ENCODE assay signal across 18 cellular contexts in the genomic region with DNA sequence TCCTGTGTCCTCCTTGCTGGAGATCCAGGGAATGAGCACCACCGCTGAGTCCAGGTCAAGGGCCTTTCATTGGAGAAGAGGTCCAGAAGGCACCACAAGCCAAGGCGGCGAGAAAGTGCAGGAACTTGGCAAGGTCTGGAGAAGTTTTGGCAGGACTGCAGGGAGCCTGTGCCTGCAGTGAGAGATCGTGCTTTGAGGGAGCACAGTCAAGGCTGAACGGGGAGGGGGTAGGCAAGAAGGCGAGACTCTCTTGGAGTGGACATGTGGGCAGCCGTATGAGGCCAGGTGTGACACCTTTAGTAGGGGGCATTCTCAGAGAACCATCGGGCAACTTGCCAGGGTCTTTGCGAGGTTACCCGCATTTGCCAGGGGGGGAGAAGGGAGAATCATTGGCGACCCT. TPM values are rescaled to one million over a fixed set of nuclear protein-coding genes. Genes with fewer than 3 reads are reported as not detected.
"Had no signal": no experiment of that assay in that cellular context is flagged by ENCODE, and none has a peak within 500 bp of the region (broad histone marks: within the 10 kb centered on the region; RNA-seq: fewer than 3 reads in every experiment).

No MANE protein-coding gene starts in this region.

- H3K4me3 ChIP-seq: esophagus muscularis mucosa, lower lobe of right lung, right lobe of liver, thoracic aorta had no signal

- H3K9me3 Mint-ChIP-seq: activated CD4-positive, alpha-beta T cell treated with anti-CD3 and anti-CD28 coated beads, Interleukin-2, amount 10 ng/mL, durations not matched to agents 7 days and 5 days; mesothelial cell of epicardium; stimulated activated naive CD8-positive, alpha-beta T cell treated with anti-CD3 and anti-CD28 coated beads, Interleukin-15, amount 100 ng/mL, for 72 hours had no signal

- H3K4me1 ChIP-seq: lower lobe of right lung had no signal

- ATAC-seq: lower lobe of right lung; right lobe of liver; stimulated activated naive CD8-positive, alpha-beta T cell treated with anti-CD3 and anti-CD28 coated beads, Interleukin-15, amount 100 ng/mL, for 72 hours had no signal

- H3K36me3 Mint-ChIP-seq: mesothelial cell of epicardium had no signal

- H3K4me3 Mint-ChIP-seq: activated CD4-positive, alpha-beta T cell treated with anti-CD3 and anti-CD28 coated beads, Interleukin-2, amount 10 ng/mL, durations not matched to agents 7 days and 5 days; mesothelial cell of epicardium; stimulated activated naive CD8-positive, alpha-beta T cell treated with anti-CD3 and anti-CD28 coated beads, Interleukin-15, amount 100 ng/mL, for 72 hours had no signal

- H3K4me1 Mint-ChIP-seq: activated CD4-positive, alpha-beta T cell treated with anti-CD3 and anti-CD28 coated beads, Interleukin-2, amount 10 ng/mL, durations not matched to agents 7 days and 5 days; stimulated activated naive CD8-positive, alpha-beta T cell treated with anti-CD3 and anti-CD28 coated beads, Interleukin-15, amount 100 ng/mL, for 72 hours had no signal

- H3K36me3 ChIP-seq: brain microvascular endothelial cell, esophagus muscularis mucosa, lower lobe of right lung, neutrophil, right lobe of liver, thoracic aorta had no signal

- DNase-seq: activated CD4-positive, alpha-beta T cell treated with anti-CD3 and anti-CD28 coated beads, Interleukin-2, amount 10 ng/mL, durations not matched to agents 7 days and 5 days; activated CD8-positive, alpha-beta memory T cell treated with anti-CD3 and anti-CD28 coated beads for 24 hours; activated naive CD4-positive, alpha-beta T cell; brain microvascular endothelial cell; cortex of kidney; effector CD4-positive, alpha-beta T cell; kidney glomerular epithelial cell; lower lobe of right lung; posterior cingulate gyrus; right lobe of liver; stimulated activated naive CD8-positive, alpha-beta T cell treated with anti-CD3 and anti-CD28 coated beads, Interleukin-15, amount 100 ng/mL, for 72 hours; T-helper 2 cell had no signal

- H3K9me3 ChIP-seq: esophagus muscularis mucosa, lower lobe of right lung, neutrophil, right lobe of liver, thoracic aorta had no signal

- H3K27me3 ChIP-seq: right lobe of liver had no signal

- H3K27ac ChIP-seq: brain microvascular endothelial cell, esophagus muscularis mucosa, lower lobe of right lung, neutrophil, right lobe of liver, thoracic aorta had no signal

- H3K27ac Mint-ChIP-seq: activated CD4-positive, alpha-beta T cell treated with anti-CD3 and anti-CD28 coated beads, Interleukin-2, amount 10 ng/mL, durations not matched to agents 7 days and 5 days; stimulated activated naive CD8-positive, alpha-beta T cell treated with anti-CD3 and anti-CD28 coated beads, Interleukin-15, amount 100 ng/mL, for 72 hours had no signal

RNA-seq across cellular contexts. Expression of gene LRRC10B, which starts 30.5 kb away (rescaled TPM):
- total RNA-seq: activated CD4-positive, alpha-beta T cell treated with anti-CD3 and anti-CD28 coated beads, Interleukin-2, amount 10 ng/mL, durations not matched to agents 7 days and 5 days; fibroblast of villous mesenchyme; right lobe of liver; urinary bladder had no signal

RNA-seq across cellular contexts. Expression of gene SYT7, which starts 41.9 kb away (rescaled TPM):
- total RNA-seq: activated CD4-positive, alpha-beta T cell treated with anti-CD3 and anti-CD28 coated beads, Interleukin-2, amount 10 ng/mL, durations not matched to agents 7 days and 5 days had no signal
